6 cellular contexts compared by ENCODE assay signal in the genomic region with DNA sequence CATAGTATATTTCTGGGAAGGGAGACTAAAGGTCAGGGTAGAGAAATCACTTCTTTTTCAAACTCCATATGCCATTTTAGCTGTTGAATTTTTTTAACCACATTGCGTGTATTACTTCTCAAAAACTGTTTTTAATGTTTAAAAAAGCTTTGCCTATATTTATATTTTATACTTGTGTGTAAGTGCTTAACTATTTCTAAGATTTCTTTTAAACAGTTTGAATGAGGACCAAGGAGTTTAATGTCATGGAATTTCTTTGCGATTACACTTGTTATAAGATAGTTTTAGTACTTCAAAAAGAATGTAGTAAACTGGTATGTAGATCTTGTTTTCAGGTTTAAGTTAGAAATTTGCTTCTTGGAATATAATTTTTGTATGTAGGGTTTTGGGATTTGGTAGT.
"Had no signal": no experiment of that assay in that cellular context is flagged by ENCODE, and none has a peak within 500 bp of the region (broad histone marks: within the 10 kb centered on the region; RNA-seq: fewer than 3 reads in every experiment).

No MANE protein-coding gene starts in this region.

- DNase-seq: GF-D8 had no signal

- H3K4me3 ChIP-seq: GM12878 had no signal

- FAIRE-seq: GM12878, GM12891, GM12892, GM18507, GM19239 had no signal

- ATAC-seq: GM12878 had no signal
